Comparison of ENCODE assay signal across 1 cellular context in the genomic region with DNA sequence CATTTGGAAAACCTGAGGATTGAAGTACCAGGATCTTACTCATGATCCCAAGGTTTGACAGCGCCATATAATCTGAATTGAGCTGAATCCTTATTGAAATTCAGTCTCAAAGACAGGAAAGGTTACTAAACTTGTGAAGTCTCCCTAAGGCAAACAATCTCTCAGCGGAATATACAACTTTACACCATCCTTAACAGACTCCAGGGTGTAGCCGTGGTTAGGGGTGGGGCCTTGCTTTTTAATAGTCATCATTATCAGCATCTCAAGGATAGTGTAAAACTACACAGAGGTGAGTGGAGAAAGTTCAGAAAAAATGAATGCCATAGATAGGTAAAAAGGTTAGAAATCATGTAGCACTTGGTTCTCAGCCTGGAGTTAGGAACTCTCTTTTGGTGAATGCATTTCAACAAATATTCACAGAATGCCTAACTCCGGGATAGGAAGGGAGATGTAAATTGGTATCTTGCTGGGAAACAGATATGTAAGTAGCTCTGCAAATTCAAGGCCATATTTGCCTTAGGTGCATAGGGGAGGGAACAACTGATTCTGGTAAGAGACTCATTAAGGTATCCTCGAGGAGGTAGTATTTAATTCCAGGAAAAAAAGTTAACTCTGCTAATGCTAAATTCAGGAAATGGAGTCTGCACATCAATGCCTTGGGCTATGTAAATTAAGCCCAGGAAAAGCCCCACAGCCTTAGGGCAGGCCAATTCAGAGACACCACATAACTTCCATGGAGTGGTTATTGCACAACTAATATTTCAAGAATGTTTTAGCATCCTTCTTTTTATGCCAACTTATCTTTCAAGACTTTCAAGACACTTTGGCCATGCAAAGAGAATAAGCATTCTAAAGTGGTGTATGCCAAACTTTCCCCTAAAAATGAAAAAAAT.
TF ChIP-seq lines count a peak whose summit lies in the region.

No MANE protein-coding gene starts in this region.

TF ChIP-seq in WTC11, 78 proteins besides CTCF, POLR2A, EP300 and RAD21 (continued from another document):
- no peak for TF ChIP-seq ARID4B (CRISPR knock-in tag; IDR thresholded peaks at IDR 0.05; ENCODE audit: borderline replicate concordance)
